8 cellular contexts compared by ENCODE assay signal in the genomic region with DNA sequence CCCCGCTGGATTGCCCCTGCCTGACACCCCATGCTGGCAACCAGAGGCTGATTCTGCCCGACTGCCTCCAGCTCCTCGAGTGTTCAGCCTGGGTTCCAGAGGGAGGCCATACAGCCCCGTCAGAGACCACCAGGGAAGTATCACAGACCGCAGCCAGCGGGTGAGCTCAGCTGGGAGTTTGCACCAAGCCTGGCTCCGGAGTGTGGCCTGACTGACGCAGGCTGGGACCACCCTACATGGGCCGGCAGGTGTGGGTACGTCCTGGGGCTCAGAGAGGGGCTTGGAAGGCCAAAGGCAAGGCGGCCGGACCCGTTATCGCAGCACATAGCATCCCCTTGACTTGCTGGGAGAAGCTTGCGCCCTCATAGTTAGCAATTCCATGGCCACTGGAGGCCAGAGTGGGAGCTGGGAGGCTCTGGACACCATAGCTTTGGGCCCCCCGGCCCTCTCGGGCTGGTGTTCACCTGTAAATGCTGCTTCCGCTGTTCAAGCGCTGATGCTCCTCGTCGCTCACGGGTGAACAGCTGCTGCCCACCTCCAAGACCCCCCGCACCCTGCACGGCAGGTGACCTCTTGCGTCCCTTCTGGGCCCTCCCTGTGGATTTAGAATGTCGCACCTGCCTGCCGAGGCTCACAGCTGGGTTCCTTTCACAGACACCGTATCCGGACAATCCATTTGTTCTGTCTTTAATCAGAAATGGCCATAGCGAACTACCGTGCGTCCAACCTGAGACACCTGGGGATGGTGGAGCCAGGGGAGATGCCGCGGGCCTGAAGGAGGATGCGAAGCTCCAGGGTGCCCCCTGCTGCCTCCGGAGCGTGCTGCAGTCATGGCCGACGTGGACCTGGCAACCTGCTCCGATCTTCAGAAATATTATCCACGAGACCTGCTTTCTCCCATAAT. TPM values are rescaled to one million over a fixed set of nuclear protein-coding genes. Genes with fewer than 3 reads are reported as not detected.
DNase-seq lines count a peak whose midpoint lies in the region; ATAC-seq lines count a peak whose summit lies in the region.

No MANE protein-coding gene starts in this region.

- H3K27me3 ChIP-seq in mesendoderm (ENCODE audit: insufficient read depth, low read length, poor library complexity): no peaks in the 10 kb centered on the region

- peaks cover 12% of the 10 kb centered on the region for H3K4me1 Mint-ChIP-seq in activated CD4-positive, alpha-beta T cell treated with anti-CD3 and anti-CD28 coated beads, Interleukin-2, amount 10 ng/mL, durations not matched to agents 7 days and 5 days

- H3K27ac Mint-ChIP-seq in activated CD4-positive, alpha-beta T cell treated with anti-CD3 and anti-CD28 coated beads, Interleukin-2, amount 10 ng/mL, durations not matched to agents 7 days and 5 days: no peak overlapping the region

- H3K4me3 ChIP-seq in mesendoderm (ENCODE audit: low read length): no peak overlapping the region

- H3K79me2 ChIP-seq in mesendoderm (ENCODE audit: control insufficient read depth, insufficient read depth, low read length): no peaks in the 10 kb centered on the region

- no peaks in the 10 kb centered on the region for H3K36me3 ChIP-seq in mesendoderm (ENCODE audit: control insufficient read depth, insufficient read depth, low read length)

- POLR2A ChIA-PET in activated CD4-positive, alpha-beta T cell treated with anti-CD3 and anti-CD28 coated beads, Interleukin-2, amount 10 ng/mL, durations not matched to agents 7 days and 5 days (lab: Charles Lee): no interaction called here

- no peak overlapping the region for H3K27ac ChIP-seq in mesendoderm (ENCODE audit: low read depth, low read length)

- H3K23ac ChIP-seq in mesendoderm (ENCODE audit: low read length): no peak overlapping the region

- H3K56ac ChIP-seq in mesendoderm (ENCODE audit: low read length): peak overlapping the region; percentile 3

- H3K4ac ChIP-seq in mesendoderm (ENCODE audit: low read depth, low read length): no peak overlapping the region

- no peaks in the 10 kb centered on the region for H3K4me1 ChIP-seq in mesendoderm (ENCODE audit: control insufficient read depth, low read depth, low read length)

- H3K36me3 Mint-ChIP-seq in activated CD4-positive, alpha-beta T cell treated with anti-CD3 and anti-CD28 coated beads, Interleukin-2, amount 10 ng/mL, durations not matched to agents 7 days and 5 days (ENCODE audit: low read depth): no peaks in the 10 kb centered on the region

- H3K9me3 Mint-ChIP-seq in activated CD4-positive, alpha-beta T cell treated with anti-CD3 and anti-CD28 coated beads, Interleukin-2, amount 10 ng/mL, durations not matched to agents 7 days and 5 days: no peaks in the 10 kb centered on the region

- no peak overlapping the region for H3K4me2 ChIP-seq in mesendoderm (ENCODE audit: low read length)

- no peak overlapping the region for H3K18ac ChIP-seq in mesendoderm (ENCODE audit: low read length)

- no peak overlapping the region for H2BK5ac ChIP-seq in mesendoderm (ENCODE audit: low read length)

- H3K9ac ChIP-seq in mesendoderm (ENCODE audit: low read length): no peak overlapping the region

- WGBS in mesendoderm (ENCODE audit: extremely low coverage, insufficient coverage, low lambda C conversion rate): no CpG with 5 or more reads among the region's 41 CpGs

- peaks cover 8% of the 10 kb centered on the region for H3K27me3 Mint-ChIP-seq in activated CD4-positive, alpha-beta T cell treated with anti-CD3 and anti-CD28 coated beads, Interleukin-2, amount 10 ng/mL, durations not matched to agents 7 days and 5 days

- no peak overlapping the region for H4K5ac ChIP-seq in mesendoderm (ENCODE audit: low read length)

- DNase-seq in DMS153 (lab: John Stamatoyannopoulos, UW): peak; percentile 80
- peak; percentile 83 for DNase-seq in NCI-H510A (lab: John Stamatoyannopoulos, UW)
- DNase-seq in activated CD4-positive, alpha-beta T cell treated with anti-CD3 and anti-CD28 coated beads, Interleukin-2, amount 10 ng/mL, durations not matched to agents 7 days and 5 days: peak; percentile 74
- peak; percentile 19 for DNase-seq in dedifferentiated amniotic fluid mesenchymal stem cell (ENCODE audit: extremely low spot score)
- peak; percentile 69 for DNase-seq in mesendoderm
- peak; percentile 22 to 55 (median 32) for DNase-seq in stimulated activated naive CD4-positive, alpha-beta T cell (lab: John Stamatoyannopoulos, UW)
- no peak for DNase-seq in putamen (ENCODE audit: low spot score)

- H3K4me3 Mint-ChIP-seq in activated CD4-positive, alpha-beta T cell treated with anti-CD3 and anti-CD28 coated beads, Interleukin-2, amount 10 ng/mL, durations not matched to agents 7 days and 5 days: no peak overlapping the region

- CTCF ChIA-PET in activated CD4-positive, alpha-beta T cell treated with anti-CD3 and anti-CD28 coated beads, Interleukin-2, amount 10 ng/mL, durations not matched to agents 7 days and 5 days (lab: Charles Lee): interaction anchor here (0.8 to 2.4 kb wide), 17 partner anchors 9 to 630 kb away, joined by 3 to 14 read pairs (median 4); a partner anchor contains a TSS

- peak; percentile 64 for ATAC-seq in HG03175 (IDR thresholded peaks at IDR 0.05; ENCODE audit: unreplicated experiment)

- no peak overlapping the region for H2BK15ac ChIP-seq in mesendoderm (replicated peaks; ENCODE audit: low read depth)

- no peak overlapping the region for H4K8ac ChIP-seq in mesendoderm (ENCODE audit: low read depth, low read length)

- no peak overlapping the region for H2AK5ac ChIP-seq in mesendoderm (ENCODE audit: low read length)

- no peak overlapping the region for H2BK120ac ChIP-seq in mesendoderm (ENCODE audit: low read depth, low read length)

- no peaks in the 10 kb centered on the region for H3K79me1 ChIP-seq in mesendoderm (ENCODE audit: low read length)

RNA-seq across cellular contexts. Expression of a gene that starts 31.2 kb away (rescaled TPM):
- 10 to 100 TPM; 21.6 to 23.4 TPM for total RNA-seq in activated CD4-positive, alpha-beta T cell treated with anti-CD3 and anti-CD28 coated beads, Interleukin-2, amount 10 ng/mL, durations not matched to agents 7 days and 5 days
- 6.9 TPM for polyA plus RNA-seq in mesendoderm (2013, experiment 1 of 2)
- 6.5 TPM for polyA plus RNA-seq in mesendoderm (2013, experiment 2 of 2)
